23 cellular contexts compared by ENCODE assay signal in genomic region chr2:217273158-217273557, GRCh38.
DNase-seq lines count a peak whose midpoint lies in the region; ATAC-seq and TF ChIP-seq lines count a peak whose summit lies in the region.
"Had no signal": no experiment of that assay in that cellular context is flagged by ENCODE, and none has a peak within 500 bp of the region (broad histone marks: within the 10 kb centered on the region; RNA-seq: fewer than 3 reads in every experiment).

No MANE protein-coding gene starts in this region.

- peaks cover under 1% of the 10 kb centered on the region for H3K36me3 Mint-ChIP-seq in nephron (ENCODE audit: low read depth)
- H3K36me3 Mint-ChIP-seq: CD4-positive, CD25-positive, alpha-beta regulatory T cell; CD8-positive, alpha-beta memory T cell had no signal

- DNase-seq in RPMI7951 (ENCODE audit: low read depth) (peak; percentile 46), transverse colon (no peak), tibial nerve (ENCODE audit: low spot score in 2 of 2) (no peak)
- no peak for DNase-seq in activated CD8-positive, alpha-beta memory T cell treated with anti-CD3 and anti-CD28 coated beads, Interleukin-2, amount 50 U/mL, for 48 hours
- DNase-seq: 8988T; BE2C; C1 segment of cervical spinal cord; CD4-positive, CD25-positive, alpha-beta regulatory T cell; CD8-positive, alpha-beta memory T cell; COR-L47; DMS 273 treated with DMSO at 0.1 percent for 48 hours; DMS53; DND-41; EL; H7; HFFc6 had no signal

- H3K4me3 ChIP-seq in rectal smooth muscle tissue (ENCODE audit: low read length) (no peak overlapping the region), transverse colon (no peak overlapping the region), tibial nerve (no peak overlapping the region)
- H3K4me3 ChIP-seq: GM12878, GM23338 had no signal

- H3K4me3 Mint-ChIP-seq in nephron: no peak overlapping the region
- H3K4me3 Mint-ChIP-seq: CD4-positive, CD25-positive, alpha-beta regulatory T cell; CD8-positive, alpha-beta memory T cell; GM23338; HFFc6 had no signal

- intact Hi-C loops in transverse colon (cut with DNase I; ENCODE audit: low total_unique reads): no loop called here

- H3K27ac ChIP-seq in rectal smooth muscle tissue (ENCODE audit: low read depth, low read length) (peak overlapping the region; percentile 82), transverse colon (peak overlapping the region; percentile 46 to 72 (median 62)), tibial nerve (no peak overlapping the region)
- H3K27ac ChIP-seq: HL-60 had no signal

- H3K9me3 ChIP-seq in transverse colon (no peaks in the 10 kb centered on the region), tibial nerve (no peaks in the 10 kb centered on the region)
- H3K9me3 ChIP-seq: BE2C had no signal

- no peak for TF ChIP-seq CTCF in nephron (IDR thresholded peaks at IDR 0.05; ENCODE audit: unreplicated experiment in 3 of 3)
- TF ChIP-seq CTCF in transverse colon (IDR thresholded peaks at IDR 0.05): no peak
- no peak for TF ChIP-seq CTCF in tibial nerve (IDR thresholded peaks at IDR 0.05)

- no peaks in the 10 kb centered on the region for H3K9me3 Mint-ChIP-seq in nephron

- H3K4me1 Mint-ChIP-seq in nephron: peaks cover 56% of the 10 kb centered on the region
- H3K4me1 Mint-ChIP-seq: CD4-positive, CD25-positive, alpha-beta regulatory T cell; CD8-positive, alpha-beta memory T cell had no signal

- no peaks in the 10 kb centered on the region for H3K36me3 ChIP-seq in rectal smooth muscle tissue (ENCODE audit: control insufficient read depth, insufficient read depth, low read length)
- no peaks in the 10 kb centered on the region for H3K36me3 ChIP-seq in transverse colon
- no peaks in the 10 kb centered on the region for H3K36me3 ChIP-seq in tibial nerve
- H3K36me3 ChIP-seq: BE2C had no signal

- ATAC-seq in GM21381 (IDR thresholded peaks at IDR 0.05; ENCODE audit: unreplicated experiment): no peak
- ATAC-seq: GM12878, GM23338, HCT116 had no signal

- peaks cover 8% of the 10 kb centered on the region for H3K27me3 Mint-ChIP-seq in nephron (ENCODE audit: low read depth)

- peak overlapping the region in 2 of 3 experiments; percentile 6 to 94 for H3K27ac Mint-ChIP-seq in nephron
- H3K27ac Mint-ChIP-seq: CD4-positive, CD25-positive, alpha-beta regulatory T cell; CD8-positive, alpha-beta memory T cell; GM23338; HFFc6 had no signal

- peaks cover 19% of the 10 kb centered on the region for H3K4me1 ChIP-seq in rectal smooth muscle tissue (ENCODE audit: control insufficient read depth, insufficient read depth, low read length)
- H3K4me1 ChIP-seq in transverse colon: peaks cover 0 to 4% (median 2%) of the 10 kb centered on the region in 4 donors
- H3K4me1 ChIP-seq in tibial nerve: peaks cover 0 to 22% (median 0%) of the 10 kb centered on the region in 4 donors
- H3K4me1 ChIP-seq: BE2C had no signal

- H3K27me3 ChIP-seq in rectal smooth muscle tissue (ENCODE audit: control insufficient read depth, insufficient read depth, low read length): no peaks in the 10 kb centered on the region
- no peaks in the 10 kb centered on the region for H3K27me3 ChIP-seq in transverse colon
- no peaks in the 10 kb centered on the region for H3K27me3 ChIP-seq in tibial nerve
- H3K27me3 ChIP-seq: BE2C had no signal

- TF ChIP-seq EP300 in transverse colon (IDR thresholded peaks at IDR 0.05; ENCODE audit: low read depth) (no peak), tibial nerve (IDR thresholded peaks at IDR 0.05) (no peak)

- WGBS in transverse colon (ENCODE audit: low coverage in 1 of 2), 2 donors: 58% methylated on average over 4 of the region's 4 CpGs; no CpG with 5 or more reads in 1 of the 2 donors
- WGBS in tibial nerve, 2 donors: 66 to 76% methylated on average over 4 of the region's 4 CpGs

- in situ Hi-C loops in transverse colon (cut with MboI; ENCODE audit: low pct_ligation_motif_present in 1 of 4, low pct_unique_long_range_greater_than_20kb in 1 of 4, low sequenced_read_pairs in 3 of 4): no loop called here

- TF ChIP-seq POLR2A in transverse colon (IDR thresholded peaks at IDR 0.05) (no peak), tibial nerve (IDR thresholded peaks at IDR 0.05) (no peak)

- H3K9ac ChIP-seq in rectal smooth muscle tissue (ENCODE audit: low read length): no peak overlapping the region

Comparison
In these comparisons a context has a peak if more than half of its experiments do, and no peak if none do; other contexts are left out.
1. H3K27ac ChIP-seq: peak in rectal smooth muscle tissue (single experiment) and transverse colon (4 of 4); none in tibial nerve (0 of 4).